In the genomic region with DNA sequence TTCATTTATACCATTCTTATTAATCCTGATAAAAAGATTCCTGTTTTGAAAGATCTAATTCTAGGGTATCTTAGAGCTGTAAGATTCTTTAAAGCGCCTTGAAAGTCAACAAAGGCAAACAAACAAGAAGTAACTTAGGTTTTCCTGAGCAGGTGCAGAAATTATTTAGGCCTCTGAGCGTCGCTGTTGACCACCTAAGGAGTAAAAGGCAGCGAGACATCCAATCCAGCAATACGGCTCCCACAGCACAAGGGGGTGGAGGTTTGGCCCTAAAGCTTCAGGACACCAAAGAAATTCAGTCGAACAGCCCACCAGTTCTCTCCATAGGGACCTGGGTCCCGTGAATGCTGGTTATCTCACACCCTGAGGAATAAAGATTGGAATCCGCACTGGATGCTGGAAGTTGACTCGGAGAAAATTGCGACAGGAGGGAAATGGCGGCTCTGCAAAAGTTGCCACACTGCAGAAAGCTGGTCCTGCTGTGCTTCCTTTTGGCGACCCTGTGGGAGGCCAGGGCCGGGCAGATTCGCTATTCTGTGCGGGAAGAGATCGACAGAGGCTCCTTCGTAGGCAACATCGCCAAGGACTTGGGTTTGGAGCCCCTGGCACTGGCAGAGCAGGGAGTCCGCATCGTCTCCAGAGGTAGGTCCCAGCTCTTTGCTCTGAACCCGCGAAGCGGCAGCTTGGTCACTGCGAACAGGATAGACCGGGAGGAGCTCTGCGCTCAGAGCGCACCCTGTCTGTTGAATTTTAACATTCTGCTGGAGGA, we compare ENCODE assay signal across 8 cellular contexts. TPM values are rescaled to one million over a fixed set of nuclear protein-coding genes. Genes with fewer than 3 reads are reported as not detected.
DNase-seq lines count a peak whose midpoint lies in the region; ATAC-seq and TF ChIP-seq lines count a peak whose summit lies in the region.

PCDHGA2 (plus strand) TSS at position 223 of the 769 bp plus-strand sequence.

- in situ Hi-C loops in astrocyte of the spinal cord (cut with HindIII; ENCODE audit: low sequenced_read_pairs) = no loop called here

- H3K4me3 Mint-ChIP-seq in natural killer cell = no peak within 1 kb of the TSS

- peaks cover 58% of the 10 kb centered on the region for H3K36me3 Mint-ChIP-seq in natural killer cell

- H2AFZ ChIP-seq in HCT116 (ENCODE audit: low read depth, low read length, poor library complexity, severe bottlenecking) = no peak within 1 kb of the TSS

- no peaks in the 10 kb centered on the region for H3K9me2 ChIP-seq in HCT116 (ENCODE audit: insufficient read depth)

- no peaks in the 10 kb centered on the region for H3K27me3 ChIP-seq in HCT116 (ENCODE audit: insufficient read depth, low read length)

- intact Hi-C loops in HCT116 (cut with micrococcal nuclease) = no loop called here
- intact Hi-C loops in natural killer cell (cut with micrococcal nuclease) = no loop called here

- H4K20me1 ChIP-seq in HCT116 (ENCODE audit: insufficient read depth) = no peaks in the 10 kb centered on the region

- no peaks in the 10 kb centered on the region; a peak in 2 of 4 replicates for H3K9me3 ChIP-seq in HCT116 (ENCODE audit: control insufficient read depth in 1 of 2, insufficient read depth in 1 of 2, low read depth in 1 of 2, low read length in 2 of 2)

- H3K4me1 ChIP-seq in HCT116 (ENCODE audit: control insufficient read depth in 1 of 2, insufficient read depth in 2 of 2, low read length in 2 of 2) = no peaks in the 10 kb centered on the region

- H3K4me3 ChIP-seq in HCT116 (replicated peaks in 1 of 2; ENCODE audit: low read depth in 1 of 2, low read length in 2 of 2) (no peak within 1 kb of the TSS), astrocyte of the spinal cord (ENCODE audit: low read depth, low read length) (peak within 1 kb of the TSS; percentile 31)

- H3K79me2 ChIP-seq in HCT116 (ENCODE audit: insufficient read depth, low read length) = no peaks in the 10 kb centered on the region

- no peak for TF ChIP-seq POLR2A in HCT116 (IDR thresholded peaks at IDR 0.05; ENCODE audit: borderline replicate concordance, extremely low read depth, insufficient read depth, insufficient read length)

- H3K36me3 ChIP-seq in HCT116 (ENCODE audit: control insufficient read depth in 1 of 2, insufficient read depth in 2 of 2, low read length in 2 of 2) = no peaks in the 10 kb centered on the region

- no peak within 1 kb of the TSS for H3K27ac ChIP-seq in HCT116 (ENCODE audit: low read depth, low read length)

- TF ChIP-seq RAD21 in HCT116 (IDR thresholded peaks at IDR 0.05; ENCODE audit: low read depth) = peak; percentile 19; the same call in 1 of the 2 replicates

- TF ChIP-seq CTCF in HCT116 (IDR thresholded peaks at IDR 0.05 in 2 of 3, conservative IDR thresholded peaks at IDR 0.05 in 1 of 3; ENCODE audit: borderline replicate concordance in 1 of 3, insufficient read depth in 1 of 3, low read depth in 2 of 3, low read length in 2 of 3) (peak in 2 of 3 experiments; percentile 32 to 33; a peak in 2 of 6 replicates), astrocyte of the spinal cord (IDR thresholded peaks at IDR 0.05; ENCODE audit: low read depth, low read length) (peak; percentile 56), natural killer cell (IDR thresholded peaks at IDR 0.05) (no peak)

- ATAC-seq in HCT116 = no peak
- ATAC-seq in HG03460 (IDR thresholded peaks at IDR 0.05; ENCODE audit: unreplicated experiment) = no peak
- no peak for ATAC-seq in natural killer cell

- DNase-seq in AG08395 (ENCODE audit: low spot score) (peak; percentile 54), HCT116 (ENCODE audit: low read depth, low spot score) (no peak), astrocyte of the spinal cord (ENCODE audit: low read depth, low spot score) (peak; percentile 67), kidney tubule cell (ENCODE audit: low spot score) (peak; percentile 59), ecto neural progenitor cell (ENCODE audit: low spot score) (no peak), natural killer cell (no peak), NCI-H2029 (lab: John Stamatoyannopoulos, UW) (no peak)

- RAD21 ChIA-PET in HCT116 (lab: Charles Lee; ENCODE audit: low non-redundant PET in 1 of 2, low total read pairs in 2 of 2, uncharacterized antibody in 2 of 2, unreplicated experiment in 2 of 2) = no interaction called here

- H3K4me2 ChIP-seq in HCT116 (ENCODE audit: low read length) = no peak within 1 kb of the TSS

- POLR2A ChIA-PET in HCT116 (lab: Charles Lee) = no interaction called here

- no TSS peak for BruUV-seq in HCT116 (replicated peaks; lab: Mats Ljungman, UMichigan)

- H3K27ac Mint-ChIP-seq in natural killer cell = no peak within 1 kb of the TSS

- H3K9me3 Mint-ChIP-seq in natural killer cell = peaks cover 5 to 8% of the 10 kb centered on the region in 2 donors

- H3K9ac ChIP-seq in HCT116 (ENCODE audit: low read length) = no peak within 1 kb of the TSS

- peaks cover 69 to 95% of the 10 kb centered on the region in 2 donors for H3K27me3 Mint-ChIP-seq in natural killer cell (ENCODE audit: low read depth in 2 of 2)

- CTCF ChIA-PET in HCT116 (lab: Charles Lee) = no interaction called here

- no peaks in the 10 kb centered on the region for H3K4me1 Mint-ChIP-seq in natural killer cell

TF ChIP-seq in HCT116, 20 proteins besides CTCF, POLR2A, EP300 and RAD21:
- TF ChIP-seq ATF3 (IDR thresholded peaks at IDR 0.05) = no peak
- TF ChIP-seq FOSL1 (IDR thresholded peaks at IDR 0.05; ENCODE audit: low read depth) = no peak
- TF ChIP-seq, protein P1, sequence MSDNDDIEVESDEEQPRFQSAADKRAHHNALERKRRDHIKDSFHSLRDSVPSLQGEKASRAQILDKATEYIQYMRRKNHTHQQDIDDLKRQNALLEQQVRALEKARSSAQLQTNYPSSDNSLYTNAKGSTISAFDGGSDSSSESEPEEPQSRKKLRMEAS (IDR thresholded peaks at IDR 0.05) = no peak
- TF ChIP-seq CEBPB (IDR thresholded peaks at IDR 0.05; ENCODE audit: low read depth) = no peak
- no peak for TF ChIP-seq YY1 (IDR thresholded peaks at IDR 0.05; ENCODE audit: extremely low read depth, insufficient replicate concordance, low read depth, low read length)
- TF ChIP-seq JUND (IDR thresholded peaks at IDR 0.05) = no peak
- no peak for TF ChIP-seq CBX3 (IDR thresholded peaks at IDR 0.05; ENCODE audit: low read depth)
- no peak for TF ChIP-seq ZFX (IDR thresholded peaks at IDR 0.05)
- TF ChIP-seq TCF7L2 (IDR thresholded peaks at IDR 0.05; ENCODE audit: borderline replicate concordance, extremely low read depth, insufficient read depth, insufficient read length) = no peak
- TF ChIP-seq POLR2AphosphoS5 (IDR thresholded peaks at IDR 0.05; ENCODE audit: low read depth, low read length) = no peak
- no peak for TF ChIP-seq REST (IDR thresholded peaks at IDR 0.05; ENCODE audit: low read depth)
- TF ChIP-seq EZH2 (IDR thresholded peaks at IDR 0.05) = no peak
- TF ChIP-seq SP1 (IDR thresholded peaks at IDR 0.05; ENCODE audit: low read depth) = no peak
- no peak for TF ChIP-seq SIN3A (IDR thresholded peaks at IDR 0.05; ENCODE audit: low read depth)
- no peak for TF ChIP-seq ELF1 (IDR thresholded peaks at IDR 0.05; ENCODE audit: borderline replicate concordance, low read depth)

RNA-seq across cellular contexts. Expression of gene PCDHGA2, which starts in this region (rescaled TPM):
- total RNA-seq in HCT116 (2021; ENCODE audit: unreplicated experiment) (not detected), natural killer cell (not detected)
- polyA plus RNA-seq in HCT116 (2012) = 0.01 TPM in 1 of 2 replicates, not detected in the other

Comparison
In these comparisons a context has a peak if more than half of its experiments do, and no peak if none do; other contexts are left out.
1. DNase-seq: peak in AG08395 (single experiment), astrocyte of the spinal cord (single experiment) and kidney tubule cell (single experiment); none in HCT116 (single experiment), ecto neural progenitor cell (single experiment), natural killer cell (single experiment) and NCI-H2029 (single experiment).